13 cellular contexts compared by ENCODE assay signal in the genomic region with DNA sequence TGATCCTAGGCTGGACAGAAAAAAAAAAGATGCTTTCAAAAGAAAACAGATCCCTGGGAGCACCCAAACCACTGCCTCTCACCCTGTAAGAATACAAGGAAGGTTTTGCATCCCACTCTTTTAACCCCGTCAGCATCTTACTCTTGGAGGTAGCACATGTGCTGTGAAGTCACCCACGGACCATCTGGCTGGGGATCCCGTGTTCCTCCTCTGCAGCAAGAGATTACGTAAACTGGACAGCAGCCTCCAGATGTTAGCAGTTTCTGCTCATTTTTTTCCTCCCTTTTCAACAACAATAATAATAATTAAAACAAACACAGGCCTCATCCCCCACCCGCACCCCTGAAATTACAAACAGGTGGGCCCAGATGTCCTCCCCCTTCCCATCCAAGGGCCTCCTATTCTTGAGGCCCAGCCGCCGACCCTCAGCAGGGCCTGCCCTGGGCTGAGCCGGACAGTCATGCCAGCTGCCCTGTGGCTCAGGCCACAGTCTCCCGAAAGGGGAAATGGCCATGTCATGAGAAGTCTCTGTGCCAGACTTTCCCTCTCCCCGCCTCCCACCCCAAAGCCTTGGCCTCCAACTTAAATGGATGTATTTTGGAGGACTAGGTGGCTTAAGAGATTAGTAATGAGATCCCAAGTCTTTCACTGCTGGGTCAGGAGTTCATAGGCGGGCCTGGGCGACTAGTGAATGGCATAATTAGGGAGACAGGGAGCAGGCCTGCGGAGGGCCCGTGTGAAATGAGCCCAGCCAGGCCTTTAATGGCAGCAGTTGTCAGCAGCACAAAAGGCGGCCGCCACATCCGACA.
A peak's percentile ranks its signal among the peaks of the same experiment; 100 is the strongest.
DNase-seq lines count a peak whose midpoint lies in the region; ATAC-seq and TF ChIP-seq lines count a peak whose summit lies in the region.
"Had no signal": no experiment of that assay in that cellular context is flagged by ENCODE, and none has a peak within 500 bp of the region (broad histone marks: within the 10 kb centered on the region; RNA-seq: fewer than 3 reads in every experiment).

No MANE protein-coding gene starts in this region.

- peaks cover 49% of the 10 kb centered on the region for H3K27me3 Mint-ChIP-seq in nephron (ENCODE audit: low read depth)

- H3K36me3 Mint-ChIP-seq in nephron (ENCODE audit: low read depth), result peaks cover 9% of the 10 kb centered on the region
- H3K36me3 Mint-ChIP-seq: stimulated activated effector memory CD8-positive, alpha-beta T cell treated with anti-CD3 and anti-CD28 coated beads, Interleukin-12 subunit alpha, Interleukin-12 subunit beta, amount 100 ng/mL, for 72 hours; T-cell had no signal

- H3K4me3 ChIP-seq in fibroblast of villous mesenchyme (ENCODE audit: low read depth, low read length), result no peak overlapping the region

- TF ChIP-seq CTCF in fibroblast of villous mesenchyme (IDR thresholded peaks at IDR 0.05; ENCODE audit: insufficient read depth, low read depth, low read length) (no peak), nephron (IDR thresholded peaks at IDR 0.05; ENCODE audit: unreplicated experiment in 3 of 3) (no peak)

- no peaks in the 10 kb centered on the region for H3K9me3 Mint-ChIP-seq in nephron
- H3K9me3 Mint-ChIP-seq: stimulated activated effector memory CD8-positive, alpha-beta T cell treated with anti-CD3 and anti-CD28 coated beads, Interleukin-12 subunit alpha, Interleukin-12 subunit beta, amount 100 ng/mL, for 72 hours had no signal

- H3K4me3 Mint-ChIP-seq in nephron, result peak overlapping the region in 2 of 3 experiments; percentile 4 to 7
- H3K4me3 Mint-ChIP-seq: stimulated activated effector memory CD8-positive, alpha-beta T cell treated with anti-CD3 and anti-CD28 coated beads, Interleukin-12 subunit alpha, Interleukin-12 subunit beta, amount 100 ng/mL, for 72 hours; T-cell had no signal

- DNase-seq in DMS 273 (lab: John Stamatoyannopoulos, UW; ENCODE audit: unreplicated experiment) (peak; percentile 62), DMS 273 treated with DMSO at 0.1 percent for 48 hours (lab: John Stamatoyannopoulos, UW) (no peak), fibroblast of villous mesenchyme (ENCODE audit: low read depth) (peak; percentile 97), RKO (ENCODE audit: low spot score) (no peak)
- DNase-seq in activated naive CD4-positive, alpha-beta T cell treated with Interleukin-2 at 50 U/mL for 16 hours, result no peak
- DNase-seq: amniotic stem cell, NCI-H774, T-cell had no signal

- H3K27ac Mint-ChIP-seq in nephron, result peak overlapping the region in 2 of 3 experiments; percentile 30 to 65
- H3K27ac Mint-ChIP-seq: stimulated activated effector memory CD8-positive, alpha-beta T cell treated with anti-CD3 and anti-CD28 coated beads, Interleukin-12 subunit alpha, Interleukin-12 subunit beta, amount 100 ng/mL, for 72 hours; T-cell had no signal

- ATAC-seq in GM18520 (IDR thresholded peaks at IDR 0.05; ENCODE audit: unreplicated experiment) (no peak), HG02763 (IDR thresholded peaks at IDR 0.05; ENCODE audit: unreplicated experiment) (no peak)
- ATAC-seq: esophagus mucosa; stimulated activated effector memory CD8-positive, alpha-beta T cell treated with anti-CD3 and anti-CD28 coated beads, Interleukin-12 subunit alpha, Interleukin-12 subunit beta, amount 100 ng/mL, for 72 hours; T-cell had no signal

- peaks cover 49% of the 10 kb centered on the region for H3K4me1 Mint-ChIP-seq in nephron
- H3K4me1 Mint-ChIP-seq: stimulated activated effector memory CD8-positive, alpha-beta T cell treated with anti-CD3 and anti-CD28 coated beads, Interleukin-12 subunit alpha, Interleukin-12 subunit beta, amount 100 ng/mL, for 72 hours; T-cell had no signal

Comparison
In these comparisons a context has a peak if more than half of its experiments do, and no peak if none do; other contexts are left out.
1. DNase-seq: peak in DMS 273 (single experiment) and fibroblast of villous mesenchyme (single experiment); none in DMS 273 treated with DMSO at 0.1 percent for 48 hours (single experiment), activated naive CD4-positive, alpha-beta T cell treated with Interleukin-2 at 50 U/mL for 16 hours (single experiment) and RKO (single experiment).